ENCODE assay signal across 9 cellular contexts in the genomic region with DNA sequence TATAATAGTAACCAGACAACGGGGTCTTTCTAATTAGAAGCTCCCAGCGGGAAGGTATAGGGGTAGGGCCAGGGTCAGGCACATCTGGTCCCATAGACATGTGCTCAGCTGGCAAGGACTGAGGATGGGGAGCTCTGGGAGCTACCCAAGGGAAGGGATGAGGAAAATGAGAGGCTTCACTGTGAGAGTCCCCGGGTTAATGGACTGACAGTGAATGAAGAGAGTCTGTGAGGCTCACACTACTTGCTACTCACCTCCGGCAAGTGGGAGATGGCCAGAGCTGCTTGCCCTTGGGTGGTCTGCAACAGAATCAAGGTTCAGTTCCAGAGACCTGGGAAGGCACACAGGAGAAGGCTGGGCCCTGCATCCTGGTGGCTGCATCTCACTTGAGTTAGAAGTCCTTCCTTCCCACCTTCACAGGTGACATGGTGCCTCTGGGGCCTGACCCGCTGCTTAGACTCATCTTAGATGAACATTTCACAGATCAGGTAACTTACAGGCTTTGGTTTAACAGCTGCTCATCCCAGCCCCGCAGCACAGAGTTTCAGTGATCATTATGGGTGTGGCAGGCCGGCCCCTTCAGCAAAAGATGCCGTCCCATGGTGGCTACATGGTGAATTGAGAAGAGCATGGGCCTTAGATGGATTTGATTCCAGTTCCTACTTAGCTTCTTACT. TPM values are rescaled to one million over a fixed set of nuclear protein-coding genes. Genes with fewer than 3 reads are reported as not detected.
DNase-seq lines count a peak whose midpoint lies in the region; ATAC-seq and TF ChIP-seq lines count a peak whose summit lies in the region.
"Had no signal": no experiment of that assay in that cellular context is flagged by ENCODE, and none has a peak within 500 bp of the region (broad histone marks: within the 10 kb centered on the region; RNA-seq: fewer than 3 reads in every experiment).

No MANE protein-coding gene starts in this region.

- peak overlapping the region; percentile 33; the same call in 1 of the 2 replicates for H3K4me2 ChIP-seq in OCI-LY1 (ENCODE audit: low read length)
- H3K4me2 ChIP-seq in mesenchymal stem cell (ENCODE audit: low read length, poor library complexity, severe bottlenecking), result no peak overlapping the region

- H3K9me3 ChIP-seq in OCI-LY1 (ENCODE audit: low read length), result no peaks in the 10 kb centered on the region
- H3K9me3 ChIP-seq in esophagus (ENCODE audit: control insufficient read depth in 2 of 2, insufficient read depth in 1 of 2, low read depth in 1 of 2, low read length in 1 of 2), result no peaks in the 10 kb centered on the region
- no peaks in the 10 kb centered on the region for H3K9me3 ChIP-seq in mesenchymal stem cell (ENCODE audit: control insufficient read depth, low read length)

- H3K9me2 ChIP-seq in OCI-LY1 (ENCODE audit: low read depth, low read length), result no peaks in the 10 kb centered on the region

- peaks cover 100% of the 10 kb centered on the region for H3K4me1 Mint-ChIP-seq in stimulated activated naive CD8-positive, alpha-beta T cell treated with anti-CD3 and anti-CD28 coated beads, Interleukin-15, amount 100 ng/mL, for 72 hours
- H3K4me1 Mint-ChIP-seq in glutamatergic neuron (ENCODE audit: low read depth, unreplicated experiment), result peaks cover 7% of the 10 kb centered on the region

- WGBS in esophagus, 2 donors, result 85 to 87% methylated on average over 8 of the region's 8 CpGs
- 89% methylated on average over 8 of the region's 8 CpGs for WGBS in mesenchymal stem cell

- H2AFZ ChIP-seq in OCI-LY1 (ENCODE audit: low read length) (no peak overlapping the region), mesenchymal stem cell (ENCODE audit: low read depth, low read length) (no peak overlapping the region)

- no peak overlapping the region for H2BK15ac ChIP-seq in mesenchymal stem cell (ENCODE audit: low read depth, poor library complexity, severe bottlenecking)

- H4K20me1 ChIP-seq in OCI-LY1 (ENCODE audit: insufficient read depth, low read length), result no peaks in the 10 kb centered on the region

- no peak overlapping the region for H4K91ac ChIP-seq in mesenchymal stem cell (ENCODE audit: low read length)

- peak; percentile 75 for DNase-seq in activated CD8-positive, alpha-beta memory T cell treated with anti-CD3 and anti-CD28 coated beads for 24 hours
- no peak for DNase-seq in activated CD8-positive, alpha-beta memory T cell treated with anti-CD3 and anti-CD28 coated beads, Interleukin-2, amount 50 U/mL, for 4 hours
- DNase-seq in stimulated activated naive CD8-positive, alpha-beta T cell treated with anti-CD3 and anti-CD28 coated beads, Interleukin-15, amount 100 ng/mL, for 72 hours, result peak in 1 of 2 donors; percentile 42
- DNase-seq in glutamatergic neuron, result no peak
- no peak for DNase-seq in mesenchymal stem cell
- DNase-seq: SHP77 had no signal

- ATAC-seq in stimulated activated naive CD8-positive, alpha-beta T cell treated with anti-CD3 and anti-CD28 coated beads, Interleukin-15, amount 100 ng/mL, for 72 hours, result no peak
- no peak for ATAC-seq in HG02973 (IDR thresholded peaks at IDR 0.05; ENCODE audit: unreplicated experiment)

- H3K36me3 ChIP-seq in OCI-LY1 (ENCODE audit: insufficient read depth, low read length) (peaks cover 26% of the 10 kb centered on the region), esophagus (ENCODE audit: control insufficient read depth in 2 of 2, insufficient read depth in 2 of 2, low read length in 1 of 2) (peaks cover 0 to 12% of the 10 kb centered on the region in 2 donors), mesenchymal stem cell (ENCODE audit: control insufficient read depth in 1 of 2, insufficient read depth in 2 of 2, low read depth in 1 of 2, low read length in 2 of 2) (peaks cover 0 to 15% of the 10 kb centered on the region in 2 experiments)

- H4K8ac ChIP-seq in mesenchymal stem cell (ENCODE audit: low read length), result no peak overlapping the region

- H3K4me1 ChIP-seq in OCI-LY1 (ENCODE audit: insufficient read depth, low read length, severe bottlenecking), result peaks cover 30% of the 10 kb centered on the region
- H3K4me1 ChIP-seq in esophagus (ENCODE audit: control insufficient read depth in 2 of 2, insufficient read depth in 2 of 2, low read length in 1 of 2), result peaks cover 4 to 14% of the 10 kb centered on the region in 2 donors
- no peaks in the 10 kb centered on the region for H3K4me1 ChIP-seq in mesenchymal stem cell (ENCODE audit: control insufficient read depth, insufficient read depth, low read depth, low read length)

- no peaks in the 10 kb centered on the region for H3K79me1 ChIP-seq in mesenchymal stem cell (replicated peaks; ENCODE audit: low read length, poor library complexity, severe bottlenecking)

- peak overlapping the region; percentile 53 for H3K27ac ChIP-seq in OCI-LY1 (ENCODE audit: low read depth, low read length, poor library complexity, severe bottlenecking)
- H3K27ac ChIP-seq in esophagus (ENCODE audit: low read depth in 2 of 2, low read length in 1 of 2), result peak overlapping the region; percentile 17 to 75
- no peak overlapping the region for H3K27ac ChIP-seq in mesenchymal stem cell (ENCODE audit: low read length, poor library complexity, severe bottlenecking)

- H3K4me3 ChIP-seq in OCI-LY1 (ENCODE audit: low read depth, low read length, poor library complexity, severe bottlenecking) (no peak overlapping the region), esophagus (ENCODE audit: low read depth in 1 of 2, low read length in 2 of 2) (no peak overlapping the region), mesenchymal stem cell (ENCODE audit: insufficient read depth in 1 of 2, low read depth in 1 of 2, low read length in 2 of 2) (no peak overlapping the region)

- H3K36me3 Mint-ChIP-seq in glutamatergic neuron (ENCODE audit: unreplicated experiment), result no peaks in the 10 kb centered on the region

- H3K4me3 Mint-ChIP-seq in stimulated activated naive CD8-positive, alpha-beta T cell treated with anti-CD3 and anti-CD28 coated beads, Interleukin-15, amount 100 ng/mL, for 72 hours, result peak overlapping the region; percentile 89 to 93
- no peak overlapping the region for H3K4me3 Mint-ChIP-seq in glutamatergic neuron (ENCODE audit: unreplicated experiment)

- H3K14ac ChIP-seq in mesenchymal stem cell (ENCODE audit: low read length in 2 of 2), result peak overlapping the region in 1 of 2 experiments; percentile 16

- no peaks in the 10 kb centered on the region for H3K27me3 Mint-ChIP-seq in stimulated activated naive CD8-positive, alpha-beta T cell treated with anti-CD3 and anti-CD28 coated beads, Interleukin-15, amount 100 ng/mL, for 72 hours
- no peaks in the 10 kb centered on the region for H3K27me3 Mint-ChIP-seq in glutamatergic neuron (ENCODE audit: unreplicated experiment)

- no peak overlapping the region for H2BK120ac ChIP-seq in mesenchymal stem cell (ENCODE audit: low read depth, low read length)

- no peak overlapping the region for H3K23ac ChIP-seq in mesenchymal stem cell (ENCODE audit: low read length in 2 of 2)

- no peak overlapping the region for H2BK12ac ChIP-seq in mesenchymal stem cell (ENCODE audit: low read length in 2 of 2)

- no peaks in the 10 kb centered on the region for H3K9me3 Mint-ChIP-seq in stimulated activated naive CD8-positive, alpha-beta T cell treated with anti-CD3 and anti-CD28 coated beads, Interleukin-15, amount 100 ng/mL, for 72 hours
- H3K9me3 Mint-ChIP-seq in glutamatergic neuron (ENCODE audit: unreplicated experiment), result peaks cover 1% of the 10 kb centered on the region

- H3K27ac Mint-ChIP-seq in stimulated activated naive CD8-positive, alpha-beta T cell treated with anti-CD3 and anti-CD28 coated beads, Interleukin-15, amount 100 ng/mL, for 72 hours, result peak overlapping the region; percentile 99 to 100
- no peak overlapping the region for H3K27ac Mint-ChIP-seq in glutamatergic neuron (ENCODE audit: unreplicated experiment)

- TF ChIP-seq CTCF in OCI-LY1 (IDR thresholded peaks at IDR 0.05; ENCODE audit: low read length) (no peak), glutamatergic neuron (IDR thresholded peaks at IDR 0.05; ENCODE audit: partially characterized antibody, unreplicated experiment) (no peak)

- H3K79me2 ChIP-seq in OCI-LY1 (ENCODE audit: insufficient read depth, low read length), result no peaks in the 10 kb centered on the region

- H3K9ac ChIP-seq in OCI-LY1 (ENCODE audit: low read length), result no peak overlapping the region; the same call in 1 of the 2 replicates
- H3K9ac ChIP-seq in mesenchymal stem cell (ENCODE audit: low read length), result no peak overlapping the region

- H2AK5ac ChIP-seq in mesenchymal stem cell (ENCODE audit: low read length, severe bottlenecking), result no peak overlapping the region

- H2BK5ac ChIP-seq in mesenchymal stem cell (ENCODE audit: low read depth, low read length, poor library complexity, severe bottlenecking), result no peak overlapping the region

- no peak overlapping the region for H3K4ac ChIP-seq in mesenchymal stem cell (ENCODE audit: low read depth in 1 of 2, low read length in 2 of 2)

- no peaks in the 10 kb centered on the region for H3K27me3 ChIP-seq in OCI-LY1 (ENCODE audit: insufficient read depth, low read length)
- H3K27me3 ChIP-seq in esophagus (ENCODE audit: control insufficient read depth in 1 of 2, insufficient read depth in 2 of 2, low read length in 2 of 2), result no peaks in the 10 kb centered on the region
- H3K27me3 ChIP-seq in mesenchymal stem cell (ENCODE audit: control insufficient read depth in 1 of 2, insufficient read depth in 1 of 2, low read length in 2 of 2), result peaks cover 0 to 29% of the 10 kb centered on the region in 2 experiments

- H3F3A ChIP-seq in OCI-LY1 (ENCODE audit: insufficient read depth, low read length), result no peaks in the 10 kb centered on the region

- H3K18ac ChIP-seq in mesenchymal stem cell (ENCODE audit: low read depth in 1 of 2, low read length in 2 of 2), result no peak overlapping the region

RNA-seq across cellular contexts. Expression of gene EIF2D, which starts 31.7 kb away (rescaled TPM):
- 10 to 100 TPM; 34.1 to 34.3 TPM for polyA plus RNA-seq in esophagus
- total RNA-seq in glutamatergic neuron (ENCODE audit: unreplicated experiment), result 19.5 TPM
- 35.2 TPM for polyA plus RNA-seq in mesenchymal stem cell (2013, experiment 1 of 2)
- polyA plus RNA-seq in mesenchymal stem cell (2013, experiment 2 of 2), result 37.7 TPM

RNA-seq across cellular contexts. Expression of gene DYRK3, which starts 54.8 kb away (rescaled TPM):
- polyA plus RNA-seq in esophagus, result 1 to 10 TPM in 1 of 2 donors, under 1 TPM in 1; 0.77 to 1.3 TPM
- 1.3 TPM for total RNA-seq in glutamatergic neuron (ENCODE audit: unreplicated experiment)
- polyA plus RNA-seq in mesenchymal stem cell (2013, experiment 1 of 2), result 12.2 TPM
- 12.4 TPM for polyA plus RNA-seq in mesenchymal stem cell (2013, experiment 2 of 2)
